20 cellular contexts compared by ENCODE assay signal in the genomic region with DNA sequence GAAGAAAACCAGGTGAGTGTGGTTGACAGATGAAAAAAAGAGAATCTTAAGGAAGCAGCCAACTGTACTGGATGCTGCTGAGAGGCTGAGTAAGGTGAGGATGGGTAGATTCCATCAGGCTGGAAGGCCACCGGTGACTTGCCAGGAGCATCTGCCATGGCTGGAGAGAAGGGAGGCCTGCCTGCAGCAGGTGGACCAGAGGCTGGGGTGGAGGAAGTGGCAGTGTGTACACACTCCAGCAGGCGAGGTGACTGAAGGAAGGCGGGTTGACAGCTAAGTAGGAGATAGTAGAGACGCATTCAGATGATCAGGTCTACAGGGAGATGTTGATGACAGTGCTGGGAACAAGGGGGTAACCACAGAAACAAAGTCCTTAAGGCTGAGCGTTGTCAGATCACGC.
DNase-seq lines count a peak whose midpoint lies in the region; ATAC-seq and TF ChIP-seq lines count a peak whose summit lies in the region.
"Had no signal": no experiment of that assay in that cellular context is flagged by ENCODE, and none has a peak within 500 bp of the region (broad histone marks: within the 10 kb centered on the region; RNA-seq: fewer than 3 reads in every experiment).

No MANE protein-coding gene starts in this region.

- H3K9me3 ChIP-seq in osteoblast (ENCODE audit: low read depth, low read length) (no peaks in the 10 kb centered on the region), spleen (no peaks in the 10 kb centered on the region), OCI-LY7 (ENCODE audit: low read length) (no peaks in the 10 kb centered on the region)
- H3K9me3 ChIP-seq: A549, Caco-2 had no signal

- no peak overlapping the region for H3K4me2 ChIP-seq in osteoblast (ENCODE audit: insufficient read depth, low read length)
- no peak overlapping the region for H3K4me2 ChIP-seq in OCI-LY7 (ENCODE audit: low read length)
- H3K4me2 ChIP-seq: A549; BLaER1 treated with 17β-estradiol and CSF1 and Interleukin-3, amounts not matched to agents 10 nM and 100 nM had no signal

- H3K9me2 ChIP-seq in OCI-LY7 (ENCODE audit: insufficient read depth, low read length), result no peaks in the 10 kb centered on the region

- no peak overlapping the region for H3K27ac Mint-ChIP-seq in stimulated activated memory B cell treated with anti-CD40 and anti-IgM and Interleukin-4, amounts not matched to agents 10 μg/mL and 1 μg/mL and 100 μg/mL, for 72 hours
- H3K27ac Mint-ChIP-seq: B cell; CD4-positive, alpha-beta T cell; CD8-positive, alpha-beta T cell had no signal

- H3K27ac ChIP-seq in foreskin keratinocyte (no peak overlapping the region), osteoblast (ENCODE audit: low read depth, low read length) (no peak overlapping the region), spleen (no peak overlapping the region), OCI-LY7 (ENCODE audit: low read depth, low read length, poor library complexity, severe bottlenecking) (no peak overlapping the region)
- H3K27ac ChIP-seq: 22Rv1; A549; BLaER1 treated with 17β-estradiol and CSF1 and Interleukin-3, amounts not matched to agents 10 nM and 100 nM; C4-2B had no signal

- no peaks in the 10 kb centered on the region for H3K9me3 Mint-ChIP-seq in stimulated activated memory B cell treated with anti-CD40 and anti-IgM and Interleukin-4, amounts not matched to agents 10 μg/mL and 1 μg/mL and 100 μg/mL, for 72 hours
- H3K9me3 Mint-ChIP-seq: CD4-positive, alpha-beta T cell; CD8-positive, alpha-beta T cell had no signal

- H3K4me3 ChIP-seq in osteoblast (ENCODE audit: insufficient read depth, low read length) (no peak overlapping the region), spleen (no peak overlapping the region), OCI-LY7 (ENCODE audit: low read depth, low read length, poor library complexity, severe bottlenecking) (no peak overlapping the region)
- H3K4me3 ChIP-seq: A549; BLaER1 treated with 17β-estradiol and CSF1 and Interleukin-3, amounts not matched to agents 10 nM and 100 nM had no signal

- no peaks in the 10 kb centered on the region for H3K36me3 Mint-ChIP-seq in stimulated activated memory B cell treated with anti-CD40 and anti-IgM and Interleukin-4, amounts not matched to agents 10 μg/mL and 1 μg/mL and 100 μg/mL, for 72 hours
- H3K36me3 Mint-ChIP-seq: CD8-positive, alpha-beta T cell had no signal

- TF ChIP-seq CTCF in foreskin keratinocyte (conservative IDR thresholded peaks at IDR 0.05) (no peak), osteoblast (IDR thresholded peaks at IDR 0.05; ENCODE audit: extremely low read depth, low read depth, low read length) (no peak), spleen (IDR thresholded peaks at IDR 0.05 in 8 of 11, conservative IDR thresholded peaks at IDR 0.05 in 3 of 11) (no peak), OCI-LY7 (conservative IDR thresholded peaks at IDR 0.05; ENCODE audit: low read length) (no peak)

- WGBS in spleen, 5 donors, result 80 to 88% (median 86%) methylated on average over 6 of the region's 6 CpGs

- POLR2A ChIA-PET in OCI-LY7 (lab: Charles Lee), result no interaction called here

- CTCF ChIA-PET in OCI-LY7 (lab: Charles Lee; ENCODE audit: unreplicated experiment), result no interaction called here

- intact Hi-C loops in spleen (cut with DNase I; ENCODE audit: low total_unique reads), result no loop called here
- intact Hi-C loops in Right ventricle myocardium superior (cut with DNase I), result no loop called here
- intact Hi-C loops in OCI-LY7 (cut with micrococcal nuclease; ENCODE audit: unreplicated experiment), result no loop called here

- H3K79me2 ChIP-seq in osteoblast (ENCODE audit: insufficient read depth, low read length) (no peaks in the 10 kb centered on the region), OCI-LY7 (ENCODE audit: insufficient read depth, low read depth, low read length) (no peaks in the 10 kb centered on the region)

- H3K4me1 Mint-ChIP-seq in stimulated activated memory B cell treated with anti-CD40 and anti-IgM and Interleukin-4, amounts not matched to agents 10 μg/mL and 1 μg/mL and 100 μg/mL, for 72 hours, result no peaks in the 10 kb centered on the region
- H3K4me1 Mint-ChIP-seq: B cell had no signal

- DNase-seq in foreskin keratinocyte, result no peak
- peak; percentile 26 for DNase-seq in osteoblast (ENCODE audit: insufficient read length, low spot score, missing footprints)
- peak; percentile 66 for DNase-seq in spleen
- DNase-seq in Right ventricle myocardium superior, result no peak
- DNase-seq in OCI-LY7 (ENCODE audit: low spot score), result no peak
- DNase-seq in NCI-H2171 (lab: John Stamatoyannopoulos, UW), result no peak
- DNase-seq in stimulated activated CD4-positive, alpha-beta T cell treated with anti-CD3 and anti-CD28 coated beads, Interleukin-4, amount 100 ng/mL, for 4 hours, result no peak
- DNase-seq: AML-193; Caco-2; Calu3; CD4-positive, alpha-beta T cell; CD8-positive, alpha-beta T cell; DMS79 treated with DMSO at 0.1 percent for 48 hours; GF-D8 had no signal

- BruUV-seq in OCI-LY7 (replicated peaks; lab: Mats Ljungman, UMichigan), result no TSS peak

- no peaks in the 10 kb centered on the region for H3K4me1 ChIP-seq in foreskin keratinocyte
- no peaks in the 10 kb centered on the region for H3K4me1 ChIP-seq in osteoblast (ENCODE audit: insufficient read depth, low read length)
- no peaks in the 10 kb centered on the region for H3K4me1 ChIP-seq in spleen
- H3K4me1 ChIP-seq in OCI-LY7 (ENCODE audit: insufficient read depth, low read length, poor library complexity, severe bottlenecking), result no peaks in the 10 kb centered on the region
- H3K4me1 ChIP-seq: A549; BLaER1 treated with 17β-estradiol and CSF1 and Interleukin-3, amounts not matched to agents 10 nM and 100 nM; Caco-2 had no signal

- H2AFZ ChIP-seq in osteoblast (ENCODE audit: low read length) (no peak overlapping the region), OCI-LY7 (ENCODE audit: low read length) (no peak overlapping the region)

- H4K20me1 ChIP-seq in osteoblast (ENCODE audit: insufficient read depth, low read length) (no peaks in the 10 kb centered on the region), OCI-LY7 (ENCODE audit: insufficient read depth, low read length) (no peaks in the 10 kb centered on the region)
- H4K20me1 ChIP-seq: BLaER1 treated with 17β-estradiol and CSF1 and Interleukin-3, amounts not matched to agents 10 nM and 100 nM had no signal

- no peak overlapping the region for H3K4me3 Mint-ChIP-seq in stimulated activated memory B cell treated with anti-CD40 and anti-IgM and Interleukin-4, amounts not matched to agents 10 μg/mL and 1 μg/mL and 100 μg/mL, for 72 hours
- H3K4me3 Mint-ChIP-seq: B cell; CD4-positive, alpha-beta T cell; CD8-positive, alpha-beta T cell had no signal

- H3K36me3 ChIP-seq in osteoblast (ENCODE audit: insufficient read depth, low read length), result no peaks in the 10 kb centered on the region
- no peaks in the 10 kb centered on the region for H3K36me3 ChIP-seq in spleen
- H3K36me3 ChIP-seq in OCI-LY7 (ENCODE audit: insufficient read depth, low read length), result no peaks in the 10 kb centered on the region

- H3K27me3 ChIP-seq in foreskin keratinocyte, result no peaks in the 10 kb centered on the region
- H3K27me3 ChIP-seq in osteoblast (ENCODE audit: insufficient read depth, low read length), result no peaks in the 10 kb centered on the region
- peaks cover 0 to 11% (median 0%) of the 10 kb centered on the region in 7 donors for H3K27me3 ChIP-seq in spleen (replicated peaks in 1 of 7)
- H3K27me3 ChIP-seq: BLaER1 treated with 17β-estradiol and CSF1 and Interleukin-3, amounts not matched to agents 10 nM and 100 nM had no signal

- H3K27me3 Mint-ChIP-seq in stimulated activated memory B cell treated with anti-CD40 and anti-IgM and Interleukin-4, amounts not matched to agents 10 μg/mL and 1 μg/mL and 100 μg/mL, for 72 hours, result peaks cover 6% of the 10 kb centered on the region
- H3K27me3 Mint-ChIP-seq: CD4-positive, alpha-beta T cell had no signal

- ATAC-seq in foreskin keratinocyte, result peak; percentile 19
- peak; percentile 6 for ATAC-seq in stimulated activated memory B cell treated with anti-CD40 and anti-IgM and Interleukin-4, amounts not matched to agents 10 μg/mL and 1 μg/mL and 100 μg/mL, for 72 hours
- ATAC-seq in Right ventricle myocardium superior (ENCODE audit: poor library complexity), result no peak
- ATAC-seq: CD8-positive, alpha-beta T cell had no signal

- TF ChIP-seq POLR2A in spleen (IDR thresholded peaks at IDR 0.05), result no peak

Comparison
In these comparisons a context has a peak if more than half of its experiments do, and no peak if none do; other contexts are left out.
1. DNase-seq: peak in osteoblast (single experiment) and spleen (single experiment); none in foreskin keratinocyte (0 of 2), Right ventricle myocardium superior (single experiment), OCI-LY7 (single experiment), NCI-H2171 (single experiment) and stimulated activated CD4-positive, alpha-beta T cell treated with anti-CD3 and anti-CD28 coated beads, Interleukin-4, amount 100 ng/mL, for 4 hours (0 of 2).